ENCODE assay signal across 10 cellular contexts in the genomic region with DNA sequence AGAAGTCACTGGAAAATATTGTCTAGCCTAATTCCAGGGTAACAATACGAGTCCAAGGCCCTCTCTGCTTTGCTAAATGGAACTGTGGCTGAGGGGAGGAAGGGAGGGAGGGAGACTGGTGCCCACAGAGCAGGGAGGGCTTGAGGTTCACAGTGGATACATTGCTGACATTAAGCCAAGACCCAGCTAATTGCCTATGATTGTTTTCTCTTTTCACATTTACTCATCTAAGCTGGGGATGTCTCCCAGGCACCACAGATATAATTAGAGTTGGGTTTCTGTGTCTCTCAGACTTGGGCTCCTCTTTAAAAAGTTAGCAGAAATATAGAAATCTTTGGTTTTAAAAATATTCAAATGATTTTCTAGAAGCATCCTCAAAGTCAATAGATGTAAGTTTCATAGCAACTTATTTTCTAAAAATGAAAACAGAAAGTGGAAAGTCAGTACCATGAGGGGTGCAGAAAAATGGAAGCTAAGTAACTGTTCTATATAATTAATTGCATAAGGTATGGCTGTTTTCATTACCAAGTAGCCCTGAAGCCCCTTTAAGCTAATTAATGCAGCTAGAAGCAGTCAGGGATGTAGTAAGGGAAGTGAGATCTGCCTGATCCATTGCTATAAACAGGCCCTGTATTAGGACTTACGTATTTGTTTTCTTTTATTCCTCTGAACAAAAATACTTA.
A peak's percentile ranks its signal among the peaks of the same experiment; 100 is the strongest.
DNase-seq lines count a peak whose midpoint lies in the region; ATAC-seq, FAIRE-seq and TF ChIP-seq lines count a peak whose summit lies in the region.
"Had no signal": no experiment of that assay in that cellular context is flagged by ENCODE, and none has a peak within 500 bp of the region (broad histone marks: within the 10 kb centered on the region; RNA-seq: fewer than 3 reads in every experiment).

No MANE protein-coding gene starts in this region.

- 9% methylated on average over 2 of the region's 2 CpGs for WGBS in HepG2 (ENCODE audit: low lambda C conversion rate)

- H3K4me1 Mint-ChIP-seq in CD8-positive, alpha-beta memory T cell: no peaks in the 10 kb centered on the region
- H3K4me1 Mint-ChIP-seq in activated CD8-positive, alpha-beta T cell treated with anti-CD3 and anti-CD28 coated beads for 36 hours (ENCODE audit: low read depth): no peaks in the 10 kb centered on the region

- no peaks in the 10 kb centered on the region for H3K4me1 ChIP-seq in CD8-positive, alpha-beta memory T cell (ENCODE audit: insufficient read depth, low read length)
- peaks cover 10% of the 10 kb centered on the region for H3K4me1 ChIP-seq in HepG2 (ENCODE audit: insufficient read depth, low read length)
- H3K4me1 ChIP-seq: heart left ventricle had no signal

- ATAC-seq in GM19438 (IDR thresholded peaks at IDR 0.05; ENCODE audit: low read depth, unreplicated experiment): peak; percentile 57
- ATAC-seq in HG02840 (IDR thresholded peaks at IDR 0.05; ENCODE audit: low FRiP score, unreplicated experiment): peak; percentile 47
- peak; percentile 47 for ATAC-seq in HG03460 (IDR thresholded peaks at IDR 0.05; ENCODE audit: unreplicated experiment)
- no peak for ATAC-seq in HepG2
- no peak for ATAC-seq in activated CD8-positive, alpha-beta T cell treated with anti-CD3 and anti-CD28 coated beads for 36 hours
- ATAC-seq: heart left ventricle had no signal

- no peak overlapping the region for H2AFZ ChIP-seq in HepG2 (ENCODE audit: low read length)

- peaks cover 4 to 16% of the 10 kb centered on the region in 2 donors for H3K27me3 Mint-ChIP-seq in CD8-positive, alpha-beta memory T cell
- H3K27me3 Mint-ChIP-seq in activated CD8-positive, alpha-beta T cell treated with anti-CD3 and anti-CD28 coated beads for 36 hours: peaks cover 1% of the 10 kb centered on the region

- H4K20me1 ChIP-seq in HepG2 (ENCODE audit: insufficient read depth, low read length): no peaks in the 10 kb centered on the region

- no peak overlapping the region for H3K27ac Mint-ChIP-seq in CD8-positive, alpha-beta memory T cell
- no peak overlapping the region for H3K27ac Mint-ChIP-seq in activated CD8-positive, alpha-beta T cell treated with anti-CD3 and anti-CD28 coated beads for 36 hours

- intact Hi-C loops in HepG2 (cut with micrococcal nuclease; ENCODE audit: unreplicated experiment): no loop called here
- intact Hi-C loops in activated CD8-positive, alpha-beta T cell treated with anti-CD3 and anti-CD28 coated beads for 36 hours (cut with micrococcal nuclease): no loop called here

- H3K4me3 ChIP-seq in CD8-positive, alpha-beta memory T cell (ENCODE audit: low read length): no peak overlapping the region
- H3K4me3 ChIP-seq in HepG2 (replicated peaks in 1 of 3; ENCODE audit: insufficient read depth in 1 of 3, low read depth in 2 of 3, low read length in 3 of 3): no peak overlapping the region
- H3K4me3 ChIP-seq: heart left ventricle had no signal

- TF ChIP-seq EP300 in HepG2 (IDR thresholded peaks at IDR 0.05; ENCODE audit: low read depth in 2 of 2, low read length in 2 of 2) (no peak), HepG2 (CRISPR knock-in tag; IDR thresholded peaks at IDR 0.05; ENCODE audit: borderline replicate concordance) (no peak)

- no peaks in the 10 kb centered on the region for H3K27me3 ChIP-seq in CD8-positive, alpha-beta memory T cell (ENCODE audit: insufficient read depth, low read length, poor library complexity, severe bottlenecking)
- no peaks in the 10 kb centered on the region; a peak in 2 of 5 replicates for H3K27me3 ChIP-seq in HepG2 (ENCODE audit: control insufficient read depth in 1 of 2, insufficient read depth in 2 of 2, low read length in 2 of 2)

- DNase-seq in GM12892 (ENCODE audit: insufficient read length): no peak
- DNase-seq in HEK293T (ENCODE audit: extremely low spot score): no peak
- no peak for DNase-seq in CD8-positive, alpha-beta memory T cell
- DNase-seq in HepG2 (ENCODE audit: low spot score): no peak
- no peak for DNase-seq in activated CD8-positive, alpha-beta T cell treated with anti-CD3 and anti-CD28 coated beads for 36 hours
- DNase-seq: heart left ventricle, trophoblast cell had no signal

- no TSS peak for BruUV-seq in HepG2 (replicated peaks; lab: Mats Ljungman, UMichigan)

- H3K9ac ChIP-seq in HepG2 (ENCODE audit: insufficient read depth, low read depth, low read length): no peak overlapping the region

- no peak overlapping the region for H3K27ac ChIP-seq in CD8-positive, alpha-beta memory T cell (ENCODE audit: low read depth, low read length)
- no peak overlapping the region for H3K27ac ChIP-seq in HepG2 (ENCODE audit: extremely low read length, insufficient read depth, low read length)
- H3K27ac ChIP-seq: heart left ventricle had no signal

- H3K36me3 ChIP-seq in CD8-positive, alpha-beta memory T cell (ENCODE audit: insufficient read depth, low read length): no peaks in the 10 kb centered on the region
- H3K36me3 ChIP-seq in HepG2 (replicated peaks in 1 of 2; ENCODE audit: control insufficient read depth in 1 of 2, insufficient read depth in 2 of 2, low read length in 2 of 2): no peaks in the 10 kb centered on the region
- H3K36me3 ChIP-seq: heart left ventricle had no signal

- H3K4me2 ChIP-seq in HepG2 (ENCODE audit: low read depth, low read length): no peak overlapping the region

- TF ChIP-seq RAD21 in HepG2 (CRISPR knock-in tag; IDR thresholded peaks at IDR 0.05): no peak

- POLR2A ChIA-PET in HEK293T (lab: Yijun Ruan, JAX): no interaction called here
- POLR2A ChIA-PET in CD8-positive, alpha-beta memory T cell (lab: Charles Lee): no interaction called here
- POLR2A ChIA-PET in HepG2 (lab: Yijun Ruan, JAX): no interaction called here
- POLR2A ChIA-PET in activated CD8-positive, alpha-beta T cell treated with anti-CD3 and anti-CD28 coated beads for 36 hours (lab: Charles Lee): no interaction called here

- H3K79me2 ChIP-seq in HepG2 (ENCODE audit: insufficient read depth, low read length): no peaks in the 10 kb centered on the region

- TF ChIP-seq CTCF in HepG2 (CRISPR knock-in tag; IDR thresholded peaks at IDR 0.05): no peak
- no peak for TF ChIP-seq CTCF in activated CD8-positive, alpha-beta T cell treated with anti-CD3 and anti-CD28 coated beads for 36 hours (IDR thresholded peaks at IDR 0.05)

- peaks cover 0 to 2% (median 0%) of the 10 kb centered on the region in 5 donors for H3K9me3 Mint-ChIP-seq in CD8-positive, alpha-beta memory T cell
- H3K9me3 Mint-ChIP-seq in activated CD8-positive, alpha-beta T cell treated with anti-CD3 and anti-CD28 coated beads for 36 hours: no peaks in the 10 kb centered on the region

- no peaks in the 10 kb centered on the region for H3K36me3 Mint-ChIP-seq in CD8-positive, alpha-beta memory T cell
- H3K36me3 Mint-ChIP-seq in activated CD8-positive, alpha-beta T cell treated with anti-CD3 and anti-CD28 coated beads for 36 hours (ENCODE audit: low read depth): no peaks in the 10 kb centered on the region

- CTCF ChIA-PET in HEK293T (lab: Yijun Ruan, JAX): interaction anchor here (0.8 kb wide), 1 partner anchor 342 kb away, joined by 3 read pairs; no protein-coding TSS in a partner anchor
- CTCF ChIA-PET in CD8-positive, alpha-beta memory T cell (lab: Charles Lee): no interaction called here
- CTCF ChIA-PET in HepG2 (lab: Yijun Ruan, JAX; ENCODE audit: low intra/inter-chr PET ratio, low total read pairs): no interaction called here
- CTCF ChIA-PET in activated CD8-positive, alpha-beta T cell treated with anti-CD3 and anti-CD28 coated beads for 36 hours (lab: Charles Lee): no interaction called here

- TF ChIP-seq POLR2A in GM12892 (IDR thresholded peaks at IDR 0.05; ENCODE audit: low read depth, low read length): no peak
- no peak for TF ChIP-seq POLR2A in HepG2 (IDR thresholded peaks at IDR 0.05; ENCODE audit: insufficient read depth in 1 of 2, low read depth in 2 of 2, low read length in 2 of 2)

- FAIRE-seq in GM12892 (lab: Jason Lieb, UNC) (peak; percentile 86), HepG2 (lab: Jason Lieb, UNC) (no peak)

- in situ Hi-C loops in HepG2 (cut with HindIII; ENCODE audit: extremely low pct_ligation_motif_present, low pct_unique_long_range_greater_than_20kb): no loop called here

- H3K4me3 Mint-ChIP-seq in CD8-positive, alpha-beta memory T cell: no peak overlapping the region
- no peak overlapping the region for H3K4me3 Mint-ChIP-seq in activated CD8-positive, alpha-beta T cell treated with anti-CD3 and anti-CD28 coated beads for 36 hours

- no peaks in the 10 kb centered on the region for H3K9me3 ChIP-seq in CD8-positive, alpha-beta memory T cell (ENCODE audit: low read length)
- H3K9me3 ChIP-seq in HepG2 (ENCODE audit: low read length): no peaks in the 10 kb centered on the region
- H3K9me3 ChIP-seq: heart left ventricle had no signal

TF ChIP-seq in HEK293T, 16 proteins besides CTCF, POLR2A, EP300 and RAD21 (continues in another document):
- TF ChIP-seq TARDBP (IDR thresholded peaks at IDR 0.05): no peak
- no peak for TF ChIP-seq L3MBTL2 (conservative IDR thresholded peaks at IDR 0.05)
- TF ChIP-seq ZNF384 (IDR thresholded peaks at IDR 0.05): no peak
- no peak for TF ChIP-seq ARNT (IDR thresholded peaks at IDR 0.05)
- no peak for TF ChIP-seq BHLHE40 (IDR thresholded peaks at IDR 0.05; ENCODE audit: borderline replicate concordance)
- TF ChIP-seq PKNOX1 (IDR thresholded peaks at IDR 0.05): no peak

TF ChIP-seq in HepG2, 621 proteins besides CTCF, POLR2A, EP300 and RAD21:
- TF ChIP-seq KLF13 (CRISPR knock-in tag; IDR thresholded peaks at IDR 0.05) (no peak), ZNF280B (CRISPR knock-in tag; IDR thresholded peaks at IDR 0.05; ENCODE audit: borderline replicate concordance) (no peak)

Comparison
In these comparisons a context has a peak if more than half of its experiments do, and no peak if none do; other contexts are left out.
1. ATAC-seq: peak in GM19438 (single experiment), HG02840 (single experiment) and HG03460 (single experiment); none in HepG2 (single experiment) and activated CD8-positive, alpha-beta T cell treated with anti-CD3 and anti-CD28 coated beads for 36 hours (single experiment).